ENCODE assay signal across 1 cellular context in the genomic region with DNA sequence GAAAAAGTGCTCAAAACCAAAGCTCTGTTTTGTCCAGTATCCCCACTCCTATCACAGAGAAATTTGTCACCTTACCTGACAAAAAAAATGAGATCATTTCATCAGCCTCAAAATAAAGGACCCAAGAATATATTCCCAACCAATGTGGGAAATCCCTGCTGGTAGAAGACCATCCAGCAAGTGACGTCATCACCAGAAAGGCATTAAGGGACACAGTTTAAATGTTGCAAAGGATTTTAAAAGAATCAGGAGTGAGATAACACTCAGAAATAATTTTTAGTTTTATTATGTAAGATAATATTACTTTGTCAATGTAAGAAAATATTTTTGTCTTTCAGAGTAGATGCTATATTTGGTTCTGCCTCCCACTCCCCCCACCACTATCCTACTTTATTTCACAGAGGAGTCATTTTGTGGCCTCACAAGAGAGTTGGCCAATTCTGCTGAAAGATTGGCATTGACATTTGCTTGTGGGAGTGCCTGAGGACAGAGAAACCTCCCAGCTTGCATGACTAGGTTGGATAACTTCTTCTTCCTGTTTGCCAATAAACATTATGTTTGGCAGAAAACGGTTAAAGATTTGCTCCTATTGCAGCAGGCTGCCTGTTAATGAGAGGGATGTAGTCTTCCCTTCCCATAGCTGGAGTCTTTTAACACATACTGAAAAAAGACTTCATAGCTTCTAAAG.
TF ChIP-seq lines count a peak whose summit lies in the region.

No MANE protein-coding gene starts in this region.

TF ChIP-seq in K562, 482 proteins besides CTCF, POLR2A, EP300 and RAD21 (continued from another document and continues in another):
- TF ChIP-seq, protein P1, sequence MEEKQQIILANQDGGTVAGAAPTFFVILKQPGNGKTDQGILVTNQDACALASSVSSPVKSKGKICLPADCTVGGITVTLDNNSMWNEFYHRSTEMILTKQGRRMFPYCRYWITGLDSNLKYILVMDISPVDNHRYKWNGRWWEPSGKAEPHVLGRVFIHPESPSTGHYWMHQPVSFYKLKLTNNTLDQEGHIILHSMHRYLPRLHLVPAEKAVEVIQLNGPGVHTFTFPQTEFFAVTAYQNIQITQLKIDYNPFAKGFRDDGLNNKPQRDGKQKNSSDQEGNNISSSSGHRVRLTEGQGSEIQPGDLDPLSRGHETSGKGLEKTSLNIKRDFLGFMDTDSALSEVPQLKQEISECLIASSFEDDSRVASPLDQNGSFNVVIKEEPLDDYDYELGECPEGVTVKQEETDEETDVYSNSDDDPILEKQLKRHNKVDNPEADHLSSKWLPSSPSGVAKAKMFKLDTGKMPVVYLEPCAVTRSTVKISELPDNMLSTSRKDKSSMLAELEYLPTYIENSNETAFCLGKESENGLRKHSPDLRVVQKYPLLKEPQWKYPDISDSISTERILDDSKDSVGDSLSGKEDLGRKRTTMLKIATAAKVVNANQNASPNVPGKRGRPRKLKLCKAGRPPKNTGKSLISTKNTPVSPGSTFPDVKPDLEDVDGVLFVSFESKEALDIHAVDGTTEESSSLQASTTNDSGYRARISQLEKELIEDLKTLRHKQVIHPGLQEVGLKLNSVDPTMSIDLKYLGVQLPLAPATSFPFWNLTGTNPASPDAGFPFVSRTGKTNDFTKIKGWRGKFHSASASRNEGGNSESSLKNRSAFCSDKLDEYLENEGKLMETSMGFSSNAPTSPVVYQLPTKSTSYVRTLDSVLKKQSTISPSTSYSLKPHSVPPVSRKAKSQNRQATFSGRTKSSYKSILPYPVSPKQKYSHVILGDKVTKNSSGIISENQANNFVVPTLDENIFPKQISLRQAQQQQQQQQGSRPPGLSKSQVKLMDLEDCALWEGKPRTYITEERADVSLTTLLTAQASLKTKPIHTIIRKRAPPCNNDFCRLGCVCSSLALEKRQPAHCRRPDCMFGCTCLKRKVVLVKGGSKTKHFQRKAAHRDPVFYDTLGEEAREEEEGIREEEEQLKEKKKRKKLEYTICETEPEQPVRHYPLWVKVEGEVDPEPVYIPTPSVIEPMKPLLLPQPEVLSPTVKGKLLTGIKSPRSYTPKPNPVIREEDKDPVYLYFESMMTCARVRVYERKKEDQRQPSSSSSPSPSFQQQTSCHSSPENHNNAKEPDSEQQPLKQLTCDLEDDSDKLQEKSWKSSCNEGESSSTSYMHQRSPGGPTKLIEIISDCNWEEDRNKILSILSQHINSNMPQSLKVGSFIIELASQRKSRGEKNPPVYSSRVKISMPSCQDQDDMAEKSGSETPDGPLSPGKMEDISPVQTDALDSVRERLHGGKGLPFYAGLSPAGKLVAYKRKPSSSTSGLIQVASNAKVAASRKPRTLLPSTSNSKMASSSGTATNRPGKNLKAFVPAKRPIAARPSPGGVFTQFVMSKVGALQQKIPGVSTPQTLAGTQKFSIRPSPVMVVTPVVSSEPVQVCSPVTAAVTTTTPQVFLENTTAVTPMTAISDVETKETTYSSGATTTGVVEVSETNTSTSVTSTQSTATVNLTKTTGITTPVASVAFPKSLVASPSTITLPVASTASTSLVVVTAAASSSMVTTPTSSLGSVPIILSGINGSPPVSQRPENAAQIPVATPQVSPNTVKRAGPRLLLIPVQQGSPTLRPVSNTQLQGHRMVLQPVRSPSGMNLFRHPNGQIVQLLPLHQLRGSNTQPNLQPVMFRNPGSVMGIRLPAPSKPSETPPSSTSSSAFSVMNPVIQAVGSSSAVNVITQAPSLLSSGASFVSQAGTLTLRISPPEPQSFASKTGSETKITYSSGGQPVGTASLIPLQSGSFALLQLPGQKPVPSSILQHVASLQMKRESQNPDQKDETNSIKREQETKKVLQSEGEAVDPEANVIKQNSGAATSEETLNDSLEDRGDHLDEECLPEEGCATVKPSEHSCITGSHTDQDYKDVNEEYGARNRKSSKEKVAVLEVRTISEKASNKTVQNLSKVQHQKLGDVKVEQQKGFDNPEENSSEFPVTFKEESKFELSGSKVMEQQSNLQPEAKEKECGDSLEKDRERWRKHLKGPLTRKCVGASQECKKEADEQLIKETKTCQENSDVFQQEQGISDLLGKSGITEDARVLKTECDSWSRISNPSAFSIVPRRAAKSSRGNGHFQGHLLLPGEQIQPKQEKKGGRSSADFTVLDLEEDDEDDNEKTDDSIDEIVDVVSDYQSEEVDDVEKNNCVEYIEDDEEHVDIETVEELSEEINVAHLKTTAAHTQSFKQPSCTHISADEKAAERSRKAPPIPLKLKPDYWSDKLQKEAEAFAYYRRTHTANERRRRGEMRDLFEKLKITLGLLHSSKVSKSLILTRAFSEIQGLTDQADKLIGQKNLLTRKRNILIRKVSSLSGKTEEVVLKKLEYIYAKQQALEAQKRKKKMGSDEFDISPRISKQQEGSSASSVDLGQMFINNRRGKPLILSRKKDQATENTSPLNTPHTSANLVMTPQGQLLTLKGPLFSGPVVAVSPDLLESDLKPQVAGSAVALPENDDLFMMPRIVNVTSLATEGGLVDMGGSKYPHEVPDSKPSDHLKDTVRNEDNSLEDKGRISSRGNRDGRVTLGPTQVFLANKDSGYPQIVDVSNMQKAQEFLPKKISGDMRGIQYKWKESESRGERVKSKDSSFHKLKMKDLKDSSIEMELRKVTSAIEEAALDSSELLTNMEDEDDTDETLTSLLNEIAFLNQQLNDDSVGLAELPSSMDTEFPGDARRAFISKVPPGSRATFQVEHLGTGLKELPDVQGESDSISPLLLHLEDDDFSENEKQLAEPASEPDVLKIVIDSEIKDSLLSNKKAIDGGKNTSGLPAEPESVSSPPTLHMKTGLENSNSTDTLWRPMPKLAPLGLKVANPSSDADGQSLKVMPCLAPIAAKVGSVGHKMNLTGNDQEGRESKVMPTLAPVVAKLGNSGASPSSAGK (IDR thresholded peaks at IDR 0.05), result no peak
- no peak for TF ChIP-seq ZNF717 (CRISPR knock-in tag; IDR thresholded peaks at IDR 0.05)
- TF ChIP-seq EZH2 (IDR thresholded peaks at IDR 0.05; ENCODE audit: borderline replicate concordance, low read depth, low read length), result no peak
- TF ChIP-seq, protein P2, sequence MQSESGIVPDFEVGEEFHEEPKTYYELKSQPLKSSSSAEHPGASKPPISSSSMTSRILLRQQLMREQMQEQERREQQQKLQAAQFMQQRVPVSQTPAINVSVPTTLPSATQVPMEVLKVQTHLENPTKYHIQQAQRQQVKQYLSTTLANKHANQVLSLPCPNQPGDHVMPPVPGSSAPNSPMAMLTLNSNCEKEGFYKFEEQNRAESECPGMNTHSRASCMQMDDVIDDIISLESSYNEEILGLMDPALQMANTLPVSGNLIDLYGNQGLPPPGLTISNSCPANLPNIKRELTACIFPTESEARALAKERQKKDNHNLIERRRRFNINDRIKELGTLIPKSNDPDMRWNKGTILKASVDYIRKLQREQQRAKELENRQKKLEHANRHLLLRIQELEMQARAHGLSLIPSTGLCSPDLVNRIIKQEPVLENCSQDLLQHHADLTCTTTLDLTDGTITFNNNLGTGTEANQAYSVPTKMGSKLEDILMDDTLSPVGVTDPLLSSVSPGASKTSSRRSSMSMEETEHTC (IDR thresholded peaks at IDR 0.05), result no peak
- no peak for TF ChIP-seq HDAC8 (tag; IDR thresholded peaks at IDR 0.05)
- TF ChIP-seq, protein P3, sequence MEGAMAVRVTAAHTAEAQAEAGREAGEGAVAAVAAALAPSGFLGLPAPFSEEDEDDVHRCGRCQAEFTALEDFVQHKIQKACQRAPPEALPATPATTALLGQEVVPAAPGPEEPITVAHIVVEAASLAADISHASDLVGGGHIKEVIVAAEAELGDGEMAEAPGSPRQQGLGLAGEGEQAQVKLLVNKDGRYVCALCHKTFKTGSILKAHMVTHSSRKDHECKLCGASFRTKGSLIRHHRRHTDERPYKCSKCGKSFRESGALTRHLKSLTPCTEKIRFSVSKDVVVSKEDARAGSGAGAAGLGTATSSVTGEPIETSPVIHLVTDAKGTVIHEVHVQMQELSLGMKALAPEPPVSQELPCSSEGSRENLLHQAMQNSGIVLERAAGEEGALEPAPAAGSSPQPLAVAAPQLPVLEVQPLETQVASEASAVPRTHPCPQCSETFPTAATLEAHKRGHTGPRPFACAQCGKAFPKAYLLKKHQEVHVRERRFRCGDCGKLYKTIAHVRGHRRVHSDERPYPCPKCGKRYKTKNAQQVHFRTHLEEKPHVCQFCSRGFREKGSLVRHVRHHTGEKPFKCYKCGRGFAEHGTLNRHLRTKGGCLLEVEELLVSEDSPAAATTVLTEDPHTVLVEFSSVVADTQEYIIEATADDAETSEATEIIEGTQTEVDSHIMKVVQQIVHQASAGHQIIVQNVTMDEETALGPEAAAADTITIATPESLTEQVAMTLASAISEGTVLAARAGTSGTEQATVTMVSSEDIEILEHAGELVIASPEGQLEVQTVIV (CRISPR knock-in tag; IDR thresholded peaks at IDR 0.05; ENCODE audit: borderline replicate concordance), result no peak
- TF ChIP-seq, protein P4, sequence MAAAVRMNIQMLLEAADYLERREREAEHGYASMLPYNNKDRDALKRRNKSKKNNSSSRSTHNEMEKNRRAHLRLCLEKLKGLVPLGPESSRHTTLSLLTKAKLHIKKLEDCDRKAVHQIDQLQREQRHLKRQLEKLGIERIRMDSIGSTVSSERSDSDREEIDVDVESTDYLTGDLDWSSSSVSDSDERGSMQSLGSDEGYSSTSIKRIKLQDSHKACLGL (CRISPR knock-in tag; IDR thresholded peaks at IDR 0.05; ENCODE audit: borderline replicate concordance, poor library complexity, severe bottlenecking), result no peak
- no peak for TF ChIP-seq TEAD4 (IDR thresholded peaks at IDR 0.05; ENCODE audit: low read length)
- no peak for TF ChIP-seq TEAD4 (CRISPR knock-in tag; IDR thresholded peaks at IDR 0.05; ENCODE audit: borderline replicate concordance)
- TF ChIP-seq, protein P5, sequence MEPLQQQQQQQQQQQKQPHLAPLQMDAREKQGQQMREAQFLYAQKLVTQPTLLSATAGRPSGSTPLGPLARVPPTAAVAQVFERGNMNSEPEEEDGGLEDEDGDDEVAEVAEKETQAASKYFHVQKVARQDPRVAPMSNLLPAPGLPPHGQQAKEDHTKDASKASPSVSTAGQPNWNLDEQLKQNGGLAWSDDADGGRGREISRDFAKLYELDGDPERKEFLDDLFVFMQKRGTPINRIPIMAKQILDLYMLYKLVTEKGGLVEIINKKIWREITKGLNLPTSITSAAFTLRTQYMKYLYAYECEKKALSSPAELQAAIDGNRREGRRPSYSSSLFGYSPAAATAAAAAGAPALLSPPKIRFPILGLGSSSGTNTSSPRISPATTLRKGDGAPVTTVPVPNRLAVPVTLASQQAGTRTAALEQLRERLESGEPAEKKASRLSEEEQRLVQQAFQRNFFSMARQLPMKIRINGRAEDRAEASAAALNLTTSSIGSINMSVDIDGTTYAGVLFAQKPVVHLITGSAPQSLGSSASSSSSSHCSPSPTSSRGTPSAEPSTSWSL (CRISPR knock-in tag; IDR thresholded peaks at IDR 0.05; ENCODE audit: borderline replicate concordance), result no peak
- TF ChIP-seq ATF1 (CRISPR knock-in tag; IDR thresholded peaks at IDR 0.05), result no peak
- peak; percentile 48; the same call in 1 of the 2 replicates for TF ChIP-seq ATF1 (tag; IDR thresholded peaks at IDR 0.05)
- TF ChIP-seq NR4A1 (CRISPR knock-in tag; IDR thresholded peaks at IDR 0.05), result no peak
- TF ChIP-seq NR4A1 (tag; IDR thresholded peaks at IDR 0.05), result no peak
- no peak for TF ChIP-seq CREM (IDR thresholded peaks at IDR 0.05; ENCODE audit: low read depth)
- TF ChIP-seq, protein P6, sequence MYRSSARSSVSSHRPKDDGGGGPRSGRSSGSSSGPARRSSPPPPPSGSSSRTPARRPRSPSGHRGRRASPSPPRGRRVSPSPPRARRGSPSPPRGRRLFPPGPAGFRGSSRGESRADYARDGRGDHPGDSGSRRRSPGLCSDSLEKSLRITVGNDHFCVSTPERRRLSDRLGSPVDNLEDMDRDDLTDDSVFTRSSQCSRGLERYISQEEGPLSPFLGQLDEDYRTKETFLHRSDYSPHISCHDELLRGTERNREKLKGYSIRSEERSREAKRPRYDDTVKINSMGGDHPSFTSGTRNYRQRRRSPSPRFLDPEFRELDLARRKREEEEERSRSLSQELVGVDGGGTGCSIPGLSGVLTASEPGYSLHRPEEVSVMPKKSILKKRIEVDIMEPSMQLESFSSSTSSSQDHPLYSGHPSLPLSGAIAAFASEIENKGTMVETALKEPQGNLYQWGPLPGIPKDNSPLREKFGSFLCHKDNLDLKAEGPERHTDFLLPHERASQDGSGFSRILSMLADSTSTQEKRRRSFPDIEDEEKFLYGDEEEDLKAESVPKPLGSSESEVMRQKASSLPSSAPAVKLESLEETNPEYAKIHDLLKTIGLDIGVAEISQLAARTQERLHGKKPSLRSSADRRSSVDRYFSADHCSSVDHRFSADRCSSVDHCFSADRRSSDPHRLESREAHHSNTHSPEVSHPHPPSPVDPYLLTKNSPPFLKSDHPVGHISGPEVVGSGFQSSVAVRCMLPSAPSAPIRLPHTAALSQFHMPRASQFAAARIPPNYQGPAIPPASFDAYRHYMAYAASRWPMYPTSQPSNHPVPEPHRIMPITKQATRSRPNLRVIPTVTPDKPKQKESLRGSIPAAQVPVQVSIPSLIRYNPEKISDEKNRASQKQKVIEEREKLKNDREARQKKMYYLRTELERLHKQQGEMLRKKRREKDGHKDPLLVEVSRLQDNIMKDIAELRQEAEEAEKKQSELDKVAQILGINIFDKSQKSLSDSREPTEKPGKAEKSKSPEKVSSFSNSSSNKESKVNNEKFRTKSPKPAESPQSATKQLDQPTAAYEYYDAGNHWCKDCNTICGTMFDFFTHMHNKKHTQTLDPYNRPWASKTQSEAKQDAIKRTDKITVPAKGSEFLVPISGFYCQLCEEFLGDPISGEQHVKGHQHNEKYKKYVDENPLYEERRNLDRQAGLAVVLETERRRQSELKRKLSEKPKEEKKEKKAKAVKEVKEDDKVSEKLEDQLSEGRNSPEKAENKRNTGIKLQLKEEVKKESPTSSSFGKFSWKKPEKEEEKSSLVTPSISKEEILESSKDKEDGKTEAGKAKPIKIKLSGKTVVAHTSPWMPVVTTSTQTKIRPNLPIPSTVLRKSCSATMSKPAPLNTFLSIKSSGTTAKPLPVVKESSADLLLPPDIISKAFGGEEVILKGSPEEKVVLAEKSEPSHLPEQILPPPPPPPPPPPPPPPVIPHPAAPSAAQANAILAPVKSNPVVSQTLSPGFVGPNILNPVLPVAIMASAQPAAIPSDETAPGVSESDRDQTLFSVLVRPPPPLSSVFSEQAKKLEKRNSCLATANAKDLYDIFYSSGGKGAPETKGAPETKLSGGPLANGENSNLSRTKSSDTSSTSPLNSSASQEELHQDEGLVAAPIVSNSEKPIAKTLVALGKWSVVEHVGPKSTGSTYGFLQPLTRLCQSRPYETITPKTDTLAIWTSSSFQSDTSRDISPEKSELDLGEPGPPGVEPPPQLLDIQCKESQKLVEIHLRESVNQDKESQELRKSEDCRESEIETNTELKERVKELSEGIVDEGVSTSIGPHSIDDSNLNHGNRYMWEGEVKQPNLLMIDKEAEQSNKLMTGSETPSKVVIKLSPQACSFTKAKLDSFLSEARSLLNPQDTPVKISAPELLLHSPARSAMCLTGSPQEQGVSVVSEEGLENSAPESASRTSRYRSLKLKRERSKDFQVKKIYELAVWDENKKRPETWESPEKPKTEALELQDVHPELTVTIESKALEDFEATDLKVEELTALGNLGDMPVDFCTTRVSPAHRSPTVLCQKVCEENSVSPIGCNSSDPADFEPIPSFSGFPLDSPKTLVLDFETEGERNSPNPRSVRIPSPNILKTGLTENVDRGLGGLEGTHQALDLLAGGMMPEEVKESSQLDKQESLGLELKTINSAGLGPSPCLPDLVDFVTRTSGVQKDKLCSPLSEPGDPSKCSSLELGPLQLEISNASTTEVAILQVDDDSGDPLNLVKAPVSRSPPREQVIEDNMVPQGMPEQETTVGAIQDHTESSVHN (IDR thresholded peaks at IDR 0.05; ENCODE audit: borderline replicate concordance in 1 of 2, low read depth in 1 of 2), result no peak
- TF ChIP-seq POLR3A (IDR thresholded peaks at IDR 0.05; ENCODE audit: borderline replicate concordance, extremely low read depth, insufficient read depth, insufficient read length), result no peak
